Comparison of ENCODE assay signal across 18 cellular contexts in genomic region chr18:22349966-22350365, GRCh38.
DNase-seq lines count a peak whose midpoint lies in the region; ATAC-seq, FAIRE-seq and TF ChIP-seq lines count a peak whose summit lies in the region.
"Had no signal": no experiment of that assay in that cellular context is flagged by ENCODE, and none has a peak within 500 bp of the region (broad histone marks: within the 10 kb centered on the region; RNA-seq: fewer than 3 reads in every experiment).

No MANE protein-coding gene starts in this region.

- no peaks in the 10 kb centered on the region for H3K9me3 ChIP-seq in heart left ventricle
- H3K9me3 ChIP-seq in K562 (replicated peaks; ENCODE audit: control insufficient read depth, insufficient read depth, low read depth, low read length) = no peaks in the 10 kb centered on the region
- H3K9me3 ChIP-seq in lower lobe of right lung = no peaks in the 10 kb centered on the region
- no peaks in the 10 kb centered on the region for H3K9me3 ChIP-seq in upper lobe of right lung

- no peak for DNase-seq in heart left ventricle
- DNase-seq in Right ventricle myocardium superior = no peak
- no peak for DNase-seq in K562 (ENCODE audit: extremely low read depth in 1 of 4, low spot score in 3 of 4)
- DNase-seq in lower lobe of right lung = no peak
- no peak for DNase-seq in upper lobe of right lung
- DNase-seq in substantia nigra (lab: John Stamatoyannopoulos, UW) = no peak
- DNase-seq: activated B cell treated with CpG ODN at 0.5 μM for 24 hours; activated CD8-positive, alpha-beta T cell treated with anti-CD3 and anti-CD28 coated beads for 36 hours; activated T-cell treated with anti-CD3 and anti-CD28 coated beads, Interleukin-2, amount 50 U/mL, for 72 hours; cerebellar nuclear complex; effector memory CD4-positive, alpha-beta T cell; Karpas-422; NCI-H1092; NCI-H526 treated with DMSO at 0.1 percent for 48 hours; stimulated activated CD4-positive, alpha-beta T cell treated with anti-CD3 and anti-CD28 coated beads, Interleukin-2, amount 100 ng/mL, for 48 hours had no signal

- TF ChIP-seq POLR2A in heart left ventricle (IDR thresholded peaks at IDR 0.05) = no peak
- TF ChIP-seq POLR2A in K562 (conservative IDR thresholded peaks at IDR 0.05) = no peak

- H3K27ac ChIP-seq in heart left ventricle = peak overlapping the region; percentile 36 to 98 (median 92)
- H3K27ac ChIP-seq in K562 (ENCODE audit: extremely low read depth, low read depth, low read length) = no peak overlapping the region
- peak overlapping the region; percentile 68 for H3K27ac ChIP-seq in lower lobe of right lung
- peak overlapping the region; percentile 25 for H3K27ac ChIP-seq in upper lobe of right lung
- no peak overlapping the region for H3K27ac ChIP-seq in substantia nigra (ENCODE audit: low read depth, low read length, poor library complexity, severe bottlenecking)
- H3K27ac ChIP-seq: C4-2B had no signal

- in situ Hi-C loops in K562 (cut with MboI) = no loop called here

- H4K20me1 ChIP-seq in K562 (replicated peaks; ENCODE audit: control insufficient read depth, insufficient read depth, low read length) = no peaks in the 10 kb centered on the region; the same call in 1 of the 2 replicates

- WGBS in heart left ventricle, 4 donors = 78 to 88% (median 81%) methylated on average over 8 of the region's 8 CpGs
- WGBS in K562 (ENCODE audit: insufficient coverage, low coverage, missing lambda C conversion rate) = 1% methylated on average over 8 of the region's 8 CpGs

- no peak for FAIRE-seq in K562 (lab: Jason Lieb, UNC)

- peaks cover 0 to 27% (median 0%) of the 10 kb centered on the region in 9 donors for H3K27me3 ChIP-seq in heart left ventricle
- H3K27me3 ChIP-seq in K562 (ENCODE audit: control insufficient read depth in 2 of 2, insufficient read depth in 2 of 2, low read length in 2 of 2) = peaks cover 35 to 41% of the 10 kb centered on the region in 2 experiments
- H3K27me3 ChIP-seq in lower lobe of right lung (ENCODE audit: low read depth) = peaks cover 8% of the 10 kb centered on the region
- H3K27me3 ChIP-seq in upper lobe of right lung = peaks cover 5% of the 10 kb centered on the region

- TF ChIP-seq RAD21 in K562 (CRISPR knock-in tag; conservative IDR thresholded peaks at IDR 0.05 in 1 of 2, IDR thresholded peaks at IDR 0.05 in 1 of 2) = no peak

- H3K36me3 ChIP-seq in heart left ventricle = no peaks in the 10 kb centered on the region
- H3K36me3 ChIP-seq in K562 (ENCODE audit: control insufficient read depth, insufficient read depth, low read length) = no peaks in the 10 kb centered on the region
- no peaks in the 10 kb centered on the region for H3K36me3 ChIP-seq in lower lobe of right lung
- H3K36me3 ChIP-seq in upper lobe of right lung = no peaks in the 10 kb centered on the region

- ATAC-seq in heart left ventricle (no peak), Right ventricle myocardium superior (ENCODE audit: poor library complexity) (no peak), K562 (no peak), lower lobe of right lung (no peak), upper lobe of right lung (no peak), GM21576 (IDR thresholded peaks at IDR 0.05; ENCODE audit: unreplicated experiment) (no peak), GM19397 (IDR thresholded peaks at IDR 0.05; ENCODE audit: unreplicated experiment) (no peak)
- ATAC-seq: activated CD8-positive, alpha-beta T cell treated with anti-CD3 and anti-CD28 coated beads for 36 hours; activated T-cell treated with anti-CD3 and anti-CD28 coated beads, Interleukin-2, amount 50 U/mL, for 72 hours had no signal

- no peak overlapping the region for H2AFZ ChIP-seq in K562 (ENCODE audit: low read depth, low read length)

- CTCF ChIA-PET in K562 (lab: Yijun Ruan, JAX; ENCODE audit: low intra/inter-chr PET ratio) = no interaction called here

- H3K4me1 ChIP-seq in heart left ventricle (peaks cover 0 to 53% (median 39%) of the 10 kb centered on the region in 12 donors), K562 (replicated peaks in 1 of 2; ENCODE audit: control insufficient read depth in 2 of 2, insufficient read depth in 2 of 2, low read length in 2 of 2) (peaks cover 3 to 9% of the 10 kb centered on the region in 2 experiments; a peak in 2 of 5 replicates), lower lobe of right lung (peaks cover 40% of the 10 kb centered on the region), upper lobe of right lung (peaks cover 33% of the 10 kb centered on the region)

- TF ChIP-seq CTCF in heart left ventricle (IDR thresholded peaks at IDR 0.05) (no peak), K562 (IDR thresholded peaks at IDR 0.05 in 2 of 3, conservative IDR thresholded peaks at IDR 0.05 in 1 of 3; ENCODE audit: insufficient read depth in 2 of 3, low read depth in 1 of 3, low read length in 3 of 3) (no peak), lower lobe of right lung (IDR thresholded peaks at IDR 0.05) (no peak), upper lobe of right lung (IDR thresholded peaks at IDR 0.05) (no peak)

- H3K9ac ChIP-seq in K562 (ENCODE audit: insufficient read depth in 1 of 2, low read depth in 2 of 2, low read length in 2 of 2) = no peak overlapping the region

- POLR2A ChIA-PET in K562 (lab: Yijun Ruan, JAX) = no interaction called here

- H3K4me3 ChIP-seq in heart left ventricle = peak overlapping the region in 5 of 12 donors; percentile 2 to 65 (median 62)
- no peak overlapping the region for H3K4me3 ChIP-seq in K562
- H3K4me3 ChIP-seq in lower lobe of right lung = no peak overlapping the region
- H3K4me3 ChIP-seq in upper lobe of right lung = no peak overlapping the region

- no peak for TF ChIP-seq EP300 in K562 (IDR thresholded peaks at IDR 0.05; ENCODE audit: low read length)

- intact Hi-C loops in heart left ventricle (cut with DNase I) (loop anchor here in 9 of 10 donors (2.0 to 10.0 kb wide), 20 partner anchors 45 to 212 kb away; partner anchors contain the start of gene GATA6 (in 2 of the 9)), Right ventricle myocardium superior (cut with DNase I) (loop anchor here (5.0 kb wide), 2 partner anchors 83 to 183 kb away; partner anchors contain the start of gene GATA6), K562 (cut with micrococcal nuclease) (no loop called here), lower lobe of right lung (cut with DNase I) (no loop called here), upper lobe of right lung (cut with DNase I) (no loop called here)

- BruUV-seq in K562 (replicated peaks; lab: Mats Ljungman, UMichigan) = no TSS peak

- no peak overlapping the region for H3K4me2 ChIP-seq in K562 (ENCODE audit: insufficient read depth, low read length)

- H3K79me2 ChIP-seq in K562 (ENCODE audit: control insufficient read depth, insufficient read depth, low read length) = no peaks in the 10 kb centered on the region

- no peaks in the 10 kb centered on the region for H3K9me1 ChIP-seq in K562 (ENCODE audit: control insufficient read depth, insufficient read depth, low read length)

TF ChIP-seq in K562, 482 proteins besides CTCF, POLR2A, EP300 and RAD21:
- TF ChIP-seq CGGBP1 (CRISPR knock-in tag; IDR thresholded peaks at IDR 0.05) (no peak), MEIS2 (IDR thresholded peaks at IDR 0.05; ENCODE audit: partially characterized antibody) (peak; percentile 2), ETV6 (IDR thresholded peaks at IDR 0.05; ENCODE audit: borderline replicate concordance in 1 of 2, low read depth in 2 of 2, low read length in 1 of 2) (no peak), ETV6 (CRISPR knock-in tag; IDR thresholded peaks at IDR 0.05; ENCODE audit: borderline replicate concordance) (no peak)

Comparison
In these comparisons a context has a peak if more than half of its experiments do, and no peak if none do; other contexts are left out.
1. H3K27ac ChIP-seq: peak in heart left ventricle (12 of 12), lower lobe of right lung (single experiment) and upper lobe of right lung (single experiment); none in K562 (single experiment) and substantia nigra (single experiment).
2. intact Hi-C loops: an anchor here in heart left ventricle (2.0 to 10.0 kb wide) and Right ventricle myocardium superior (5.0 kb wide); none called in K562, lower lobe of right lung and upper lobe of right lung.